ENCODE assay signal across 23 cellular contexts in the genomic region with DNA sequence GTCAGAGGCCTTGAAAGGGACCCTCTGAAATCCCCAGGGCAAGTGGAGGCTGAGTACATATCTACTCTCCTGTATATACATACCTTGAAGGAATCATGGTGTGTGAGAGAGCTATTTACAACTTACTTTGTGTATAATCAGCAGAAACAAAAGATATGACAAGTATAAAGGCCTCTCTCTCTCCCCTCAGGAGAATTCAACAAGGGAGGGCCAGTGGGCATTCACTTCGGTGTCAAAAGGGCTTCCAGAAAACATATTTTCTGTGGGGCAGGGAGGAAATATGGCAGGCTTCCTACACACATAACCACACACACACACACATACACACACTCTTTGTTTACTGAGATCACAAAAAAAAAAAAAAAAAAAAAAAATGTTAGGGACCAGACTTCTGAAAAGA.
DNase-seq lines count a peak whose midpoint lies in the region; ATAC-seq and TF ChIP-seq lines count a peak whose summit lies in the region.
"Had no signal": no experiment of that assay in that cellular context is flagged by ENCODE, and none has a peak within 500 bp of the region (broad histone marks: within the 10 kb centered on the region; RNA-seq: fewer than 3 reads in every experiment).

No MANE protein-coding gene starts in this region.

- H2BK5ac ChIP-seq in neuronal stem cell (ENCODE audit: low read length) = no peak overlapping the region

- no peak overlapping the region for H3K18ac ChIP-seq in neuronal stem cell (ENCODE audit: low read length)

- TF ChIP-seq POLR2A in uterus (IDR thresholded peaks at IDR 0.05) = no peak

- no peak overlapping the region for H3K14ac ChIP-seq in neuronal stem cell (ENCODE audit: low read length)

- H3K4ac ChIP-seq in neuronal stem cell (ENCODE audit: low read length) = no peak overlapping the region

- DNase-seq in NCI-H2171 treated with DMSO at 0.1 percent for 48 hours (lab: John Stamatoyannopoulos, UW) (peak; percentile 58), NCI-H2171 (lab: John Stamatoyannopoulos, UW) (no peak), brain microvascular endothelial cell (no peak), left kidney (ENCODE audit: low read depth, low spot score) (peak; percentile 12), uterus (no peak), neuronal stem cell (ENCODE audit: low spot score) (no peak)
- DNase-seq in NK-92 treated with Interleukin-12 subunit alpha and Interleukin-12 subunit beta, amount 100 ng/mL, for 24 hours (lab: John Stamatoyannopoulos, UW) = no peak
- DNase-seq: activated CD4-positive, alpha-beta T cell treated with anti-CD3 and anti-CD28 coated beads for 4 hours; activated CD8-positive, alpha-beta memory T cell treated with anti-CD3 and anti-CD28 coated beads for 24 hours; activated gamma-delta T cell; activated T-cell treated with anti-CD3 and anti-CD28 coated beads, Interleukin-2, amount 50 U/mL, for 1 hour; cerebellar nuclear complex; effector CD8-positive, alpha-beta T cell; lower lobe of right lung; NCI-H1048; NCI-H1930; stimulated activated CD8-positive, alpha-beta memory T cell treated with anti-CD3 and anti-CD28 coated beads, Interleukin-4, amount 100 ng/mL, for 48 hours had no signal

- no peak overlapping the region for H4K91ac ChIP-seq in neuronal stem cell (ENCODE audit: low read depth, low read length, poor library complexity)

- intact Hi-C loops in uterus (cut with DNase I; ENCODE audit: low total_unique reads) = no loop called here

- H3K23ac ChIP-seq in neuronal stem cell (ENCODE audit: low read depth, low read length, poor library complexity) = no peak overlapping the region

- H3K4me3 ChIP-seq in brain microvascular endothelial cell (ENCODE audit: low read depth, low read length) (no peak overlapping the region), uterus (no peak overlapping the region), neuronal stem cell (ENCODE audit: low read length in 2 of 2) (no peak overlapping the region)
- H3K4me3 ChIP-seq: gastroesophageal sphincter, lower lobe of right lung, SJSA1, stomach, transverse colon had no signal

- H2AFZ ChIP-seq in neuronal stem cell (ENCODE audit: low read length) = no peak overlapping the region

- no peak overlapping the region for H2BK12ac ChIP-seq in neuronal stem cell (ENCODE audit: low read length)

- H4K8ac ChIP-seq in neuronal stem cell (ENCODE audit: low read depth, low read length) = no peak overlapping the region

- TF ChIP-seq CTCF in brain microvascular endothelial cell (IDR thresholded peaks at IDR 0.05; ENCODE audit: low read depth, low read length, missing control alignments) (no peak), uterus (IDR thresholded peaks at IDR 0.05) (no peak)

- no peak overlapping the region for H2BK15ac ChIP-seq in neuronal stem cell (ENCODE audit: low read length)

- H2AK5ac ChIP-seq in neuronal stem cell (ENCODE audit: low read depth, low read length) = no peak overlapping the region

- H3K27me3 ChIP-seq in brain microvascular endothelial cell (replicated peaks) (no peaks in the 10 kb centered on the region), uterus (no peaks in the 10 kb centered on the region), neuronal stem cell (ENCODE audit: control insufficient read depth in 3 of 3, insufficient read depth in 3 of 3, low read depth in 1 of 3, low read length in 3 of 3) (peaks cover 0 to 5% (median 0%) of the 10 kb centered on the region in 3 experiments)
- H3K27me3 ChIP-seq: gastroesophageal sphincter, SJSA1, stomach, transverse colon had no signal

- H3K27ac ChIP-seq in brain microvascular endothelial cell (peak overlapping the region; percentile 70), uterus (peak overlapping the region; percentile 33 to 79), neuronal stem cell (replicated peaks; ENCODE audit: low read length) (no peak overlapping the region)
- H3K27ac ChIP-seq: lower lobe of right lung, SJSA1 had no signal

- H3K9ac ChIP-seq in neuronal stem cell (ENCODE audit: low read depth, low read length, poor library complexity) = no peak overlapping the region

- H3K79me1 ChIP-seq in neuronal stem cell (ENCODE audit: low read depth, low read length) = no peaks in the 10 kb centered on the region

- no peaks in the 10 kb centered on the region for H3K4me1 ChIP-seq in uterus
- peaks cover 0 to 2% of the 10 kb centered on the region in 2 donors for H3K4me1 ChIP-seq in neuronal stem cell (ENCODE audit: control insufficient read depth in 2 of 2, insufficient read depth in 1 of 2, low read depth in 1 of 2, low read length in 2 of 2)

- H3K4me2 ChIP-seq in neuronal stem cell (ENCODE audit: insufficient read depth, low read length, poor library complexity, severe bottlenecking) = no peak overlapping the region

- no peak overlapping the region for H2BK120ac ChIP-seq in neuronal stem cell (ENCODE audit: low read depth, low read length)

- no peaks in the 10 kb centered on the region for H3K36me3 ChIP-seq in brain microvascular endothelial cell (replicated peaks)
- H3K36me3 ChIP-seq in uterus = no peaks in the 10 kb centered on the region
- H3K36me3 ChIP-seq in neuronal stem cell (replicated peaks in 1 of 2; ENCODE audit: control insufficient read depth in 2 of 2, insufficient read depth in 2 of 2, low read length in 2 of 2) = no peaks in the 10 kb centered on the region
- H3K36me3 ChIP-seq: gastroesophageal sphincter, lower lobe of right lung, SJSA1, stomach, transverse colon had no signal

- in situ Hi-C loops in brain microvascular endothelial cell (cut with HindIII; ENCODE audit: low pct_ligation_motif_present, low sequenced_read_pairs) = no loop called here

- WGBS in neuronal stem cell (ENCODE audit: extremely low coverage in 2 of 2, insufficient read length in 2 of 2, insufficient replicate concordance in 1 of 2), 2 donors = no CpG with 5 or more reads among the region's 1 CpG

- H3K9me3 ChIP-seq in uterus (no peaks in the 10 kb centered on the region), neuronal stem cell (replicated peaks in 1 of 2; ENCODE audit: control insufficient read depth in 2 of 2, insufficient read depth in 1 of 2, low read depth in 1 of 2, low read length in 2 of 2) (no peaks in the 10 kb centered on the region)
- H3K9me3 ChIP-seq: gastroesophageal sphincter, lower lobe of right lung, SJSA1, stomach, transverse colon had no signal

- ATAC-seq in HG03097 (IDR thresholded peaks at IDR 0.05; ENCODE audit: low FRiP score, unreplicated experiment) = no peak
- ATAC-seq: gastroesophageal sphincter, HCT116 had no signal

Comparison
In these comparisons a context has a peak if more than half of its experiments do, and no peak if none do; other contexts are left out.
1. DNase-seq: peak in NCI-H2171 treated with DMSO at 0.1 percent for 48 hours (single experiment) and left kidney (single experiment); none in NCI-H2171 (single experiment), brain microvascular endothelial cell (single experiment), uterus (0 of 2), NK-92 treated with Interleukin-12 subunit alpha and Interleukin-12 subunit beta, amount 100 ng/mL, for 24 hours (single experiment) and neuronal stem cell (single experiment).